1 cellular context compared by ENCODE assay signal in genomic region chr2:202588647-202589581, GRCh38.
TF ChIP-seq lines count a peak whose summit lies in the region.

No MANE protein-coding gene starts in this region.

TF ChIP-seq in HepG2, 621 proteins besides CTCF, POLR2A, EP300 and RAD21 (continued from another document and continues in another):
- TF ChIP-seq ZNF142 (CRISPR knock-in tag; IDR thresholded peaks at IDR 0.05) = 0 out of 2 replicates have a peak, but pooled peaks have one; percentile 28
- 0 out of 2 replicates have a peak, but pooled peaks have one; percentile 25 for TF ChIP-seq ARID2 (CRISPR knock-in tag; IDR thresholded peaks at IDR 0.05; ENCODE audit: borderline replicate concordance)
- TF ChIP-seq CSRNP1 (CRISPR knock-in tag; IDR thresholded peaks at IDR 0.05) = no peak
- TF ChIP-seq ZNF672 (CRISPR knock-in tag; IDR thresholded peaks at IDR 0.05) = no peak
- no peak for TF ChIP-seq ZSCAN12 (CRISPR knock-in tag; IDR thresholded peaks at IDR 0.05)
- TF ChIP-seq GATA4 (IDR thresholded peaks at IDR 0.05; ENCODE audit: borderline replicate concordance, low read depth) = peak; percentile 41; the same call in 1 of the 2 replicates
- peak; percentile 80 for TF ChIP-seq ATF7-NPFF (CRISPR knock-in tag; IDR thresholded peaks at IDR 0.05; ENCODE audit: low read depth)
- TF ChIP-seq ZBED4 (CRISPR knock-in tag; IDR thresholded peaks at IDR 0.05; ENCODE audit: borderline replicate concordance) = 0 out of 2 replicates have a peak, but pooled peaks have one; percentile 25
- no peak for TF ChIP-seq SRF (IDR thresholded peaks at IDR 0.05; ENCODE audit: low read depth, low read length)
- TF ChIP-seq ZNF740 (CRISPR knock-in tag; IDR thresholded peaks at IDR 0.05) = 0 out of 2 replicates have a peak, but pooled peaks have one; percentile 63
- TF ChIP-seq SIX1 (CRISPR knock-in tag; IDR thresholded peaks at IDR 0.05; ENCODE audit: borderline replicate concordance) = no peak; the same call in 1 of the 2 replicates
- TF ChIP-seq PAF1 (CRISPR knock-in tag; IDR thresholded peaks at IDR 0.05) = no peak
- no peak for TF ChIP-seq ZNF510 (CRISPR knock-in tag; IDR thresholded peaks at IDR 0.05; ENCODE audit: low read depth)
- no peak for TF ChIP-seq ZSCAN5A (CRISPR knock-in tag; IDR thresholded peaks at IDR 0.05; ENCODE audit: borderline replicate concordance)
- no peak for TF ChIP-seq MED8 (CRISPR knock-in tag; IDR thresholded peaks at IDR 0.05; ENCODE audit: insufficient replicate concordance)
- peak; percentile 75; the same call in 1 of the 2 replicates for TF ChIP-seq MIXL1 (CRISPR knock-in tag; IDR thresholded peaks at IDR 0.05)
- TF ChIP-seq SNRNP70 (IDR thresholded peaks at IDR 0.05; ENCODE audit: low read depth, low read length) = no peak
- TF ChIP-seq ZNF205 (CRISPR knock-in tag; IDR thresholded peaks at IDR 0.05) = peak; percentile 55; the same call in 1 of the 2 replicates
- peak; percentile 51; the same call in 1 of the 2 replicates for TF ChIP-seq TFDP2 (CRISPR knock-in tag; IDR thresholded peaks at IDR 0.05)
- TF ChIP-seq HNRNPL (IDR thresholded peaks at IDR 0.05; ENCODE audit: low read depth, low read length) = 0 out of 2 replicates have a peak, but pooled peaks have one; percentile 19
- TF ChIP-seq POLR2AphosphoS2 (IDR thresholded peaks at IDR 0.05; ENCODE audit: low read depth, low read length) = no peak
- no peak for TF ChIP-seq RXRA (CRISPR knock-in tag; IDR thresholded peaks at IDR 0.05)
- no peak for TF ChIP-seq MLLT10 (CRISPR knock-in tag; IDR thresholded peaks at IDR 0.05)
- peak; percentile 72 for TF ChIP-seq ZBTB20 (CRISPR knock-in tag; IDR thresholded peaks at IDR 0.05; ENCODE audit: borderline replicate concordance, low read depth)
- TF ChIP-seq SMC3 (IDR thresholded peaks at IDR 0.05; ENCODE audit: low read length) = peak; percentile 99
- 0 out of 2 replicates have a peak, but pooled peaks have one; percentile 56 for TF ChIP-seq MEF2D (CRISPR knock-in tag; IDR thresholded peaks at IDR 0.05)
- TF ChIP-seq U2AF2 (IDR thresholded peaks at IDR 0.05; ENCODE audit: low read depth, low read length) = no peak
- TF ChIP-seq CBX2 (IDR thresholded peaks at IDR 0.05; ENCODE audit: low read depth, low read length) = no peak
- no peak for TF ChIP-seq CBX2 (CRISPR knock-in tag; IDR thresholded peaks at IDR 0.05; ENCODE audit: low read depth)
- no peak for TF ChIP-seq ZFP90 (CRISPR knock-in tag; IDR thresholded peaks at IDR 0.05; ENCODE audit: borderline replicate concordance)
- TF ChIP-seq SKI (IDR thresholded peaks at IDR 0.05; ENCODE audit: partially characterized antibody) = no peak
- TF ChIP-seq ARHGAP35 (CRISPR knock-in tag; IDR thresholded peaks at IDR 0.05; ENCODE audit: borderline replicate concordance) = peak; percentile 63; the same call in 1 of the 2 replicates
- peak; percentile 54; the same call in 1 of the 2 replicates for TF ChIP-seq MIER3 (CRISPR knock-in tag; IDR thresholded peaks at IDR 0.05; ENCODE audit: borderline replicate concordance)
- TF ChIP-seq ZNF33A (CRISPR knock-in tag; IDR thresholded peaks at IDR 0.05; ENCODE audit: borderline replicate concordance) = no peak
- TF ChIP-seq HNRNPLL (IDR thresholded peaks at IDR 0.05; ENCODE audit: low read depth, low read length, poor library complexity, severe bottlenecking) = no peak
- no peak; the same call in 2 of the 3 replicates for TF ChIP-seq MXI1 (IDR thresholded peaks at IDR 0.05; ENCODE audit: borderline replicate concordance, low read depth, low read length)
- no peak for TF ChIP-seq KLF9 (CRISPR knock-in tag; IDR thresholded peaks at IDR 0.05; ENCODE audit: low read depth)
- 0 out of 2 replicates have a peak, but pooled peaks have one; percentile 40 for TF ChIP-seq ZFP1 (CRISPR knock-in tag; IDR thresholded peaks at IDR 0.05)
- peak; percentile 80; the same call in 1 of the 2 replicates for TF ChIP-seq DNMT3B (CRISPR knock-in tag; conservative IDR thresholded peaks at IDR 0.05)
- no peak for TF ChIP-seq ZNF10 (CRISPR knock-in tag; IDR thresholded peaks at IDR 0.05; ENCODE audit: borderline replicate concordance, low read depth)
- no peak for TF ChIP-seq ETV6 (CRISPR knock-in tag; conservative IDR thresholded peaks at IDR 0.05)
- TF ChIP-seq IRF2 (CRISPR knock-in tag; IDR thresholded peaks at IDR 0.05) = peak; percentile 83
- 0 out of 2 replicates have a peak, but pooled peaks have one; percentile 28 for TF ChIP-seq NFYB (CRISPR knock-in tag; IDR thresholded peaks at IDR 0.05)
- TF ChIP-seq RXRB (CRISPR knock-in tag; IDR thresholded peaks at IDR 0.05; ENCODE audit: borderline replicate concordance) = peak; percentile 68; the same call in 1 of the 2 replicates
- TF ChIP-seq ZNF160 (CRISPR knock-in tag; IDR thresholded peaks at IDR 0.05) = no peak; the same call in 1 of the 2 replicates
- TF ChIP-seq ATAD3A (CRISPR knock-in tag; IDR thresholded peaks at IDR 0.05) = no peak
- 0 out of 2 replicates have a peak, but pooled peaks have one; percentile 79 for TF ChIP-seq MYPOP (CRISPR knock-in tag; IDR thresholded peaks at IDR 0.05)
- TF ChIP-seq ZFAT (CRISPR knock-in tag; conservative IDR thresholded peaks at IDR 0.05) = no peak
- TF ChIP-seq NFIC (IDR thresholded peaks at IDR 0.05; ENCODE audit: low read length) = no peak
- TF ChIP-seq GZF1 (CRISPR knock-in tag; IDR thresholded peaks at IDR 0.05) = no peak
- TF ChIP-seq ZNF230 (CRISPR knock-in tag; IDR thresholded peaks at IDR 0.05) = peak; percentile 98
- TF ChIP-seq ZNF260 (CRISPR knock-in tag; IDR thresholded peaks at IDR 0.05; ENCODE audit: borderline replicate concordance, low read depth) = no peak
- TF ChIP-seq ZNF879 (CRISPR knock-in tag; IDR thresholded peaks at IDR 0.05) = no peak
- peak; percentile 36; the same call in 1 of the 2 replicates for TF ChIP-seq ZNF607 (CRISPR knock-in tag; IDR thresholded peaks at IDR 0.05; ENCODE audit: borderline replicate concordance)
- no peak for TF ChIP-seq ZNF354B (CRISPR knock-in tag; IDR thresholded peaks at IDR 0.05)
- TF ChIP-seq RBAK (CRISPR knock-in tag; IDR thresholded peaks at IDR 0.05) = no peak
- TF ChIP-seq JUN (CRISPR knock-in tag; IDR thresholded peaks at IDR 0.05) = no peak
- TF ChIP-seq ZNF441 (CRISPR knock-in tag; IDR thresholded peaks at IDR 0.05; ENCODE audit: borderline replicate concordance) = peak; percentile 59; the same call in 1 of the 2 replicates
- TF ChIP-seq THAP11 (CRISPR knock-in tag; IDR thresholded peaks at IDR 0.05) = peak; percentile 61; the same call in 1 of the 2 replicates
